Comparison of ENCODE assay signal across 8 cellular contexts in genomic region chr6:56874328-56874727, GRCh38.
"Had no signal": no experiment of that assay in that cellular context is flagged by ENCODE, and none has a peak within 500 bp of the region (broad histone marks: within the 10 kb centered on the region; RNA-seq: fewer than 3 reads in every experiment).

No MANE protein-coding gene starts in this region.

- H3K4me3 ChIP-seq: GM12878 had no signal

- DNase-seq: GDM1, GF-D8 had no signal

- FAIRE-seq: G401.6, GM12878, GM12891, GM12892, GM18507, GM19239 had no signal

- ATAC-seq: GM12878 had no signal
